Comparison of ENCODE assay signal across 8 cellular contexts in the genomic region with DNA sequence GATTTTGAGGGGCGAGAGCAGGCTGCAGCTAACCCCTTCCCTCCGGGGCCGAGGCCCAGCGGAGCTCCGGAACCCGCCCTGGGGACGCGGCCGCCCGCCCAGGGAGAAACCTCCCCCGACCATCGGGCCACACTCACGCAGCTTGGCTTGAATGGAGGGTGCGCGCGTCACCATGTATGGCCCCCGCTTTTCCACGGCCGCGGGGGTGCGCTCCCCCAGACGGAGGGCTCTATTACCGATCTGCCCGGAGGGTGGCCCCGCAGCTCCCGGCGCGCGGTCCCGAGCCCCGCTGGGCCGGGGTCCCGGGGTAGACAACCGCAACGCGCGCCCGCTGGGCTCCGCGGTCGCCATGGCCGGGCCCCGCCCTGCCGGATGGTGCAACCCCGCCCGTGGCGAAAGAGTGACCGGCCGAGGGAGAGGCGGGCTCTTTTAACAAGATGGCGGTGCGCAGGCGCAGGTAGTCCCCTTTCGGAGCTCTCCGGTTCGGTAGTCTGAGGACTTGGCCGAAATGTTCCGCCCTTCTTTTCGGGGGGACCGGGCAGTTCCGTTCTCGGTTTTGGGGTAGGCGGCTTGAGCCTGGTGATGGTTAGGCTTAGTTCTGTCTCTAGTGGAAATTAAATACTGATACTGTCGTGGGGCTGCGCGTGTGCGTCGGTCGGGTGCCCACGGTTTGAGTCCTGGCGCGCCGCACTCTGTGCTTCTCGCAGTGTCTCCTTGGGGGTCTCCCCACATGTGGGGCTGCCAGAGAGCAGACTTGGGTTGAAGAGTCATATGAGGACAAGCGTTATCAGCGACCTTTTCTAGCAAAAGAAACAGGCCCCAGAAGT. TPM values are rescaled to one million over a fixed set of nuclear protein-coding genes. Genes with fewer than 3 reads are reported as not detected.
DNase-seq lines count a peak whose midpoint lies in the region; ATAC-seq and TF ChIP-seq lines count a peak whose summit lies in the region.

A gene with protein sequence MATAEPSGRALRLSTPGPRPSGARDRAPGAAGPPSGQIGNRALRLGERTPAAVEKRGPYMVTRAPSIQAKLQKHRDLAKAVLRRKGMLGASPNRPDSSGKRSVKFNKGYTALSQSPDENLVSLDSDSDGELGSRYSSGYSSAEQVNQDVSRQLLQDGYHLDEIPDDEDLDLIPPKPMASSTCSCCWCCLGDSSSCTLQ (minus strand): TSS at position 402 of the 827 bp plus-strand sequence. CDS start 51 bp downstream, at position 351.

- DNase-seq in DMS53 (lab: John Stamatoyannopoulos, UW) = peak; percentile 90
- DNase-seq in RPMI8226 = peak; percentile 96
- peak; percentile 75 for DNase-seq in activated T-helper 2 cell treated with anti-CD3 and anti-CD28 coated beads, Interferon-gamma antibody, Interleukin-2, Interleukin-4, amounts not matched to agents 10 μg/mL and 5 μg/mL and 100 μg/mL, durations not matched to agents 14 hours and 24 hours and 36 hours (ENCODE audit: low spot score)
- peak; percentile 79 for DNase-seq in fibroblast of mammary gland (ENCODE audit: low read depth)
- DNase-seq in naive thymus-derived CD8-positive, alpha-beta T cell = peak; percentile 37 to 85 (median 66)
- DNase-seq in stimulated activated naive CD4-positive, alpha-beta T cell (lab: John Stamatoyannopoulos, UW) = peak; percentile 43 to 68 (median 58)

- H3K27ac Mint-ChIP-seq in activated T-helper 2 cell treated with anti-CD3 and anti-CD28 coated beads, Interferon-gamma antibody, Interleukin-2, Interleukin-4, amounts not matched to agents 10 μg/mL and 5 μg/mL and 100 μg/mL, durations not matched to agents 14 hours and 24 hours and 36 hours = peak within 1 kb of the TSS; percentile 88
- H3K27ac Mint-ChIP-seq in naive thymus-derived CD8-positive, alpha-beta T cell = peak within 1 kb of the TSS; percentile 93 to 99 (median 97)

- H3K4me3 ChIP-seq in fibroblast of mammary gland (ENCODE audit: control insufficient read depth, low read depth, low read length) = peak within 1 kb of the TSS; percentile 86

- intact Hi-C loops in activated T-helper 2 cell treated with anti-CD3 and anti-CD28 coated beads, Interferon-gamma antibody, Interleukin-2, Interleukin-4, amounts not matched to agents 10 μg/mL and 5 μg/mL and 100 μg/mL, durations not matched to agents 14 hours and 24 hours and 36 hours (cut with micrococcal nuclease) = loop anchor here (2.0 to 5.0 kb wide), 3 partner anchors 16 to 46 kb away; a partner anchor contains a TSS

- peak; percentile 83 for ATAC-seq in GM21619 (IDR thresholded peaks at IDR 0.05; ENCODE audit: unreplicated experiment)
- ATAC-seq in naive thymus-derived CD8-positive, alpha-beta T cell = peak; percentile 79 to 83

- H3K4me1 Mint-ChIP-seq in activated T-helper 2 cell treated with anti-CD3 and anti-CD28 coated beads, Interferon-gamma antibody, Interleukin-2, Interleukin-4, amounts not matched to agents 10 μg/mL and 5 μg/mL and 100 μg/mL, durations not matched to agents 14 hours and 24 hours and 36 hours (ENCODE audit: low read depth) = peaks cover 32% of the 10 kb centered on the region
- peaks cover 24 to 46% (median 42%) of the 10 kb centered on the region in 4 donors for H3K4me1 Mint-ChIP-seq in naive thymus-derived CD8-positive, alpha-beta T cell

- POLR2A ChIA-PET in naive thymus-derived CD8-positive, alpha-beta T cell (lab: Charles Lee) = interaction anchor here (0.6 to 4.7 kb wide), 19 partner anchors 10 to 291 kb away, joined by 3 to 28 read pairs (median 3); a partner anchor contains a TSS

- H3K27ac ChIP-seq in KOPT-K1 (ENCODE audit: low read depth, low read length, poor library complexity, severe bottlenecking) = peak within 1 kb of the TSS; percentile 73

- peaks cover 48% of the 10 kb centered on the region for H3K36me3 ChIP-seq in KOPT-K1 (ENCODE audit: insufficient read depth, low read length)

- no peaks in the 10 kb centered on the region for H3K9me3 Mint-ChIP-seq in activated T-helper 2 cell treated with anti-CD3 and anti-CD28 coated beads, Interferon-gamma antibody, Interleukin-2, Interleukin-4, amounts not matched to agents 10 μg/mL and 5 μg/mL and 100 μg/mL, durations not matched to agents 14 hours and 24 hours and 36 hours
- no peaks in the 10 kb centered on the region for H3K9me3 Mint-ChIP-seq in naive thymus-derived CD8-positive, alpha-beta T cell

- TF ChIP-seq CTCF in fibroblast of mammary gland (conservative IDR thresholded peaks at IDR 0.05; ENCODE audit: control insufficient read depth, insufficient read depth, low read depth, low read length) = no peak

- H3K9me3 ChIP-seq in KOPT-K1 (ENCODE audit: insufficient read depth, low read length, poor library complexity, severe bottlenecking) = no peaks in the 10 kb centered on the region

- no peaks in the 10 kb centered on the region for H3K27me3 Mint-ChIP-seq in activated T-helper 2 cell treated with anti-CD3 and anti-CD28 coated beads, Interferon-gamma antibody, Interleukin-2, Interleukin-4, amounts not matched to agents 10 μg/mL and 5 μg/mL and 100 μg/mL, durations not matched to agents 14 hours and 24 hours and 36 hours (ENCODE audit: low read depth)
- H3K27me3 Mint-ChIP-seq in naive thymus-derived CD8-positive, alpha-beta T cell = no peaks in the 10 kb centered on the region

- H3K36me3 Mint-ChIP-seq in activated T-helper 2 cell treated with anti-CD3 and anti-CD28 coated beads, Interferon-gamma antibody, Interleukin-2, Interleukin-4, amounts not matched to agents 10 μg/mL and 5 μg/mL and 100 μg/mL, durations not matched to agents 14 hours and 24 hours and 36 hours (ENCODE audit: low read depth) = peaks cover 48% of the 10 kb centered on the region
- peaks cover 0 to 20% (median 3%) of the 10 kb centered on the region in 3 donors for H3K36me3 Mint-ChIP-seq in naive thymus-derived CD8-positive, alpha-beta T cell

- peak within 1 kb of the TSS; percentile 91 for H3K4me3 Mint-ChIP-seq in activated T-helper 2 cell treated with anti-CD3 and anti-CD28 coated beads, Interferon-gamma antibody, Interleukin-2, Interleukin-4, amounts not matched to agents 10 μg/mL and 5 μg/mL and 100 μg/mL, durations not matched to agents 14 hours and 24 hours and 36 hours (ENCODE audit: low read depth)
- H3K4me3 Mint-ChIP-seq in naive thymus-derived CD8-positive, alpha-beta T cell = peak within 1 kb of the TSS; percentile 94 to 99 (median 98)

RNA-seq across cellular contexts. Expression of the gene that starts here (rescaled TPM):
- total RNA-seq in activated T-helper 2 cell treated with anti-CD3 and anti-CD28 coated beads, Interferon-gamma antibody, Interleukin-2, Interleukin-4, amounts not matched to agents 10 μg/mL and 5 μg/mL and 100 μg/mL, durations not matched to agents 14 hours and 24 hours and 36 hours = 82.1 and 95.2 TPM in 2 replicates
- total RNA-seq in naive thymus-derived CD8-positive, alpha-beta T cell = 10 to 100 TPM; 80.2 to 91.5 TPM
- polyA plus RNA-seq in naive thymus-derived CD8-positive, alpha-beta T cell = 10 to 100 TPM; 18.8 to 22.3 (median 20.7) TPM

Comparison
In these comparisons a context has a peak if more than half of its experiments do, and no peak if none do; other contexts are left out.
1. Peak in every context shown above with its lines: DNase-seq, ATAC-seq, H3K4me3 ChIP-seq and H3K27ac ChIP-seq.